ENCODE assay signal across 26 cellular contexts in the genomic region with DNA sequence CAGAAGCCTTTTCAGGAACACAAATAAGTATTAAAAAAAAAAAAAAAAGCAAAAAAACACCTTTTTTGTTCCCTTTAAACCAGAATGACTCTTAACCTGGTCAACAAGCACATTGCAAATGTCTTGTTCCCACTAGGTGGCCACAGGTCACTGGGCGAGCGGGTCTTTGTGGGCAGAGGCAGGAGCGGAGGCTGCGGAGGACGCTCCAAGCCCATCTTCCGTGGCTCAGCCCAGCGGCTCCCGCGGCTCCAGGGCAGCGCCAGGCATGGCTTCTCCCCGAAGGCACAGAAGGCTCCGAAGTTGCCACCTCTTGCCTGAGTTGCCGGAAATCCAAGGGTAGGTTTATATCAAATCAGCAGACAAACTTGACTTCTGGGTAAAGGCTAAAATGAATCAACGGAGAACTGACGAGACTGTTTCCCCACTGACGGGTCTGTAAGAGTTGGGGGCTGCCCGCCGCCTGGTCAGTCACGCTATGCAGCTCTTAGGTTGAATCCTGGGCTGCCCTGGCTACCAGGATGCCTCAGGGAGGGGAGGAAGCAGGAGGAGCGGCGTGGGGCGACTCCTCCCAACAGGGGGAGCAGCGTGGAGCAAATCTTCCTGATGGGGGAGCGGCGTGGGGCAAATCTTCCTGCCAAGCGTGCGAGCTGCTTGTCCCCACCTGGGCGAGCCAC.
"Had no signal": no experiment of that assay in that cellular context is flagged by ENCODE, and none has a peak within 500 bp of the region (broad histone marks: within the 10 kb centered on the region; RNA-seq: fewer than 3 reads in every experiment).

No MANE protein-coding gene starts in this region.

- H3K27me3 Mint-ChIP-seq: activated naive CD4-positive, alpha-beta T cell treated with anti-CD3 and anti-CD28 coated beads, Interleukin-2, amount 10 ng/mL, durations not matched to agents 7 days and 5 days; progenitor cell of endocrine pancreas; stimulated activated naive CD8-positive, alpha-beta T cell treated with anti-CD3 and anti-CD28 coated beads, Interleukin-15, Interleukin-2, amounts not matched to agents 100 ng/mL and 50 ng/mL, for 24 hours had no signal

- DNase-seq: activated CD4-positive, alpha-beta T cell treated with anti-CD3 and anti-CD28 coated beads for 48 hours; activated CD4-positive, alpha-beta T cell treated with anti-CD3 and anti-CD28 coated beads, Interleukin-2, amount 50 U/mL, for 48 hours; activated CD8-positive, alpha-beta memory T cell treated with anti-CD3 and anti-CD28 coated beads, Interleukin-2, amount 50 U/mL, for 4 hours; activated effector memory CD4-positive, alpha-beta T cell treated with anti-CD3 and anti-CD28 coated beads, Interleukin-2, amount 50 U/mL, for 16 hours; activated naive CD4-positive, alpha-beta T cell treated with anti-CD3 and anti-CD28 coated beads, Interleukin-2, amount 10 ng/mL, durations not matched to agents 7 days and 5 days; activated T-cell treated with anti-CD3 and anti-CD28 coated beads, Interleukin-2, amount 50 U/mL, for 1 hour; amniotic stem cell; brain microvascular endothelial cell; foreskin keratinocyte; heart right ventricle; kidney glomerular epithelial cell; lower lobe of right lung; mesenchymal stem cell; natural killer cell; stimulated activated CD4-positive, alpha-beta T cell treated with anti-CD3 and anti-CD28 coated beads, Interleukin-12 subunit alpha, Interleukin-12 subunit beta, amount 100 ng/mL, for 4 hours; stimulated activated CD4-positive, alpha-beta T cell treated with anti-CD3 and anti-CD28 coated beads, Interleukin-4, amount 100 ng/mL, for 1 hour had no signal

- H3K4me3 ChIP-seq: esophagus muscularis mucosa, heart right ventricle, lower lobe of right lung, skin epidermis, upper lobe of left lung, vagina had no signal

- H3K27me3 ChIP-seq: brain microvascular endothelial cell, foreskin keratinocyte, upper lobe of left lung, vagina had no signal

- ATAC-seq: activated CD4-positive, CD25-positive, alpha-beta regulatory T cell treated with anti-CD3 and anti-CD28 coated beads, Interleukin-2, amount 50 U/mL, for 24 hours; foreskin keratinocyte; natural killer cell; sciatic nerve had no signal

- H3K4me1 ChIP-seq: esophagus muscularis mucosa, foreskin keratinocyte, heart right ventricle, lower lobe of right lung, upper lobe of left lung, vagina had no signal

- FAIRE-seq: astrocyte had no signal

- H3K9me3 ChIP-seq: esophagus muscularis mucosa, heart right ventricle, lower lobe of right lung, upper lobe of left lung, vagina had no signal

- H3K4me1 Mint-ChIP-seq: activated naive CD4-positive, alpha-beta T cell treated with anti-CD3 and anti-CD28 coated beads, Interleukin-2, amount 10 ng/mL, durations not matched to agents 7 days and 5 days; natural killer cell had no signal

- H3K36me3 ChIP-seq: brain microvascular endothelial cell, esophagus muscularis mucosa, heart right ventricle, lower lobe of right lung, upper lobe of left lung, vagina had no signal

- H3K27ac Mint-ChIP-seq: activated naive CD4-positive, alpha-beta T cell treated with anti-CD3 and anti-CD28 coated beads, Interleukin-2, amount 10 ng/mL, durations not matched to agents 7 days and 5 days; activated T-helper 1 cell treated with anti-CD3 and anti-CD28 coated beads, Interleukin-12 subunit alpha, Interleukin-12 subunit beta, Interleukin-2, Interleukin-4 antibody, amounts not matched to agents 30 ng/mL and 10 ng/mL and 1 ng/mL, durations not matched to agents 14 hours and 24 hours and 36 hours; natural killer cell; stimulated activated naive CD8-positive, alpha-beta T cell treated with anti-CD3 and anti-CD28 coated beads, Interleukin-15, Interleukin-2, amounts not matched to agents 100 ng/mL and 50 ng/mL, for 24 hours had no signal

- H3K4me3 Mint-ChIP-seq: activated naive CD4-positive, alpha-beta T cell treated with anti-CD3 and anti-CD28 coated beads, Interleukin-2, amount 10 ng/mL, durations not matched to agents 7 days and 5 days; activated T-helper 1 cell treated with anti-CD3 and anti-CD28 coated beads, Interleukin-12 subunit alpha, Interleukin-12 subunit beta, Interleukin-2, Interleukin-4 antibody, amounts not matched to agents 30 ng/mL and 10 ng/mL and 1 ng/mL, durations not matched to agents 14 hours and 24 hours and 36 hours; natural killer cell; stimulated activated naive CD8-positive, alpha-beta T cell treated with anti-CD3 and anti-CD28 coated beads, Interleukin-15, Interleukin-2, amounts not matched to agents 100 ng/mL and 50 ng/mL, for 24 hours had no signal

- H3K36me3 Mint-ChIP-seq: activated naive CD4-positive, alpha-beta T cell treated with anti-CD3 and anti-CD28 coated beads, Interleukin-2, amount 10 ng/mL, durations not matched to agents 7 days and 5 days; natural killer cell had no signal

- H3K27ac ChIP-seq: brain microvascular endothelial cell, esophagus muscularis mucosa, foreskin keratinocyte, heart right ventricle, lower lobe of right lung, skin epidermis, upper lobe of left lung, vagina had no signal
